Comparison of ENCODE assay signal across 12 cellular contexts in the genomic region with DNA sequence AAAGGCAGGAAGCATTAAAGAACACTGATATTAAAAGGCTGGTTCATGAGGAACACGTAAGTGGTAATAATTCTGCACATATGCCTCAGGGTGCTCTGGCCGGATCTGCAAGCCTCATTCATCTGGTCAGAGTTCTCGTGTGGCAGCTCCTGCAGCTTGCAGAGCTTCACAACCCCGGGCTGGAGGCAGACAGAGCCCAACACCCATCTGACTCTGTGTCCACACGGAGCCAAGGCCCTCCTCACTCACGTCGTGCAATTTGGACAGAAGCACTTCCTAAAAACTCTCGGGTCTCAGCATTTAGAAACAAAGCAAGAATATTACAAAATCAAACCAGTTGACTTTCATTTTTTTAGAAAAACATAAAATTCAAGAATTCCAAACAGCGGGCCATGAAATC.
DNase-seq lines count a peak whose midpoint lies in the region; ATAC-seq and TF ChIP-seq lines count a peak whose summit lies in the region.
"Had no signal": no experiment of that assay in that cellular context is flagged by ENCODE, and none has a peak within 500 bp of the region (broad histone marks: within the 10 kb centered on the region; RNA-seq: fewer than 3 reads in every experiment).

No MANE protein-coding gene starts in this region.

- H3K9me3 ChIP-seq in ascending aorta = no peaks in the 10 kb centered on the region
- no peaks in the 10 kb centered on the region for H3K9me3 ChIP-seq in cardiac muscle cell (ENCODE audit: low read depth)
- H3K9me3 ChIP-seq in HAP-1 = no peaks in the 10 kb centered on the region

- TF ChIP-seq CTCF in ascending aorta (IDR thresholded peaks at IDR 0.05) (no peak), cardiac muscle cell (IDR thresholded peaks at IDR 0.05; ENCODE audit: low read depth, low read length) (no peak)

- peak overlapping the region; percentile 80 to 84 for H3K27ac ChIP-seq in ascending aorta
- H3K27ac ChIP-seq in cardiac muscle cell = peak overlapping the region; percentile 14

- peak; percentile 75 for DNase-seq in ELR (ENCODE audit: low read depth)
- peak; percentile 60 to 84 for DNase-seq in ascending aorta (ENCODE audit: low spot score in 2 of 2)
- peak; percentile 45 to 74 for DNase-seq in cardiac muscle cell (ENCODE audit: low read depth in 1 of 2, low spot score in 1 of 2)
- DNase-seq in sciatic nerve (ENCODE audit: low spot score) = peak; percentile 80
- DNase-seq in iPS-NIHi11 (ENCODE audit: low spot score) = no peak
- DNase-seq in activated CD4-positive, alpha-beta T cell treated with anti-CD3 and anti-CD28 coated beads for 36 hours = no peak
- DNase-seq in HPDE6-E6E7 (ENCODE audit: extremely low spot score) = no peak
- DNase-seq in HAP-1 (ENCODE audit: low spot score in 2 of 2) = no peak
- DNase-seq: activated CD8-positive, alpha-beta memory T cell treated with anti-CD3 and anti-CD28 coated beads, Interleukin-2, amount 50 U/mL, for 48 hours; H9; NCI-H2029 treated with DMSO at 0.1 percent for 48 hours had no signal

- POLR2A ChIA-PET in activated CD4-positive, alpha-beta T cell treated with anti-CD3 and anti-CD28 coated beads for 36 hours (lab: Charles Lee) = no interaction called here

- H3K36me3 ChIP-seq in ascending aorta (no peaks in the 10 kb centered on the region), cardiac muscle cell (no peaks in the 10 kb centered on the region), HAP-1 (replicated peaks) (no peaks in the 10 kb centered on the region)

- no peaks in the 10 kb centered on the region for H3K27me3 Mint-ChIP-seq in activated CD4-positive, alpha-beta T cell treated with anti-CD3 and anti-CD28 coated beads for 36 hours
- H3K27me3 Mint-ChIP-seq: memory B cell had no signal

- CTCF ChIA-PET in activated CD4-positive, alpha-beta T cell treated with anti-CD3 and anti-CD28 coated beads for 36 hours (lab: Charles Lee) = no interaction called here

- intact Hi-C loops in ascending aorta (cut with DNase I) = loop anchor here (5.0 kb wide), 1 partner anchor 61 kb away; no protein-coding TSS in a partner anchor
- intact Hi-C loops in sciatic nerve (cut with DNase I) = no loop called here
- intact Hi-C loops in activated CD4-positive, alpha-beta T cell treated with anti-CD3 and anti-CD28 coated beads for 36 hours (cut with DNase I, micrococcal nuclease) = no loop called here

- H3K9me3 Mint-ChIP-seq in activated CD4-positive, alpha-beta T cell treated with anti-CD3 and anti-CD28 coated beads for 36 hours (ENCODE audit: low read depth) = no peaks in the 10 kb centered on the region
- H3K9me3 Mint-ChIP-seq: H9, memory B cell had no signal

- no peaks in the 10 kb centered on the region for H3K4me1 Mint-ChIP-seq in activated CD4-positive, alpha-beta T cell treated with anti-CD3 and anti-CD28 coated beads for 36 hours
- H3K4me1 Mint-ChIP-seq: H9, memory B cell had no signal

- H3K36me3 Mint-ChIP-seq in activated CD4-positive, alpha-beta T cell treated with anti-CD3 and anti-CD28 coated beads for 36 hours (ENCODE audit: low read depth) = no peaks in the 10 kb centered on the region
- H3K36me3 Mint-ChIP-seq: memory B cell had no signal

- no peak overlapping the region for H3K4me3 Mint-ChIP-seq in activated CD4-positive, alpha-beta T cell treated with anti-CD3 and anti-CD28 coated beads for 36 hours
- H3K4me3 Mint-ChIP-seq: H9, memory B cell had no signal

- ATAC-seq in sciatic nerve = peak; percentile 92
- ATAC-seq in activated CD4-positive, alpha-beta T cell treated with anti-CD3 and anti-CD28 coated beads for 36 hours = no peak

- peak overlapping the region in 1 of 2 donors; percentile 29 for H3K4me3 ChIP-seq in ascending aorta
- H3K4me3 ChIP-seq in cardiac muscle cell = no peak overlapping the region
- H3K4me3 ChIP-seq in HAP-1 = no peak overlapping the region

- H3K4me1 ChIP-seq in ascending aorta = peaks cover 25 to 61% of the 10 kb centered on the region in 2 donors
- H3K4me1 ChIP-seq in cardiac muscle cell (ENCODE audit: low read depth) = peaks cover 24% of the 10 kb centered on the region
- no peaks in the 10 kb centered on the region for H3K4me1 ChIP-seq in HAP-1

- H3K27ac Mint-ChIP-seq in activated CD4-positive, alpha-beta T cell treated with anti-CD3 and anti-CD28 coated beads for 36 hours = no peak overlapping the region
- H3K27ac Mint-ChIP-seq: H9, memory B cell had no signal

- in situ Hi-C loops in HAP-1 (cut with MboI; ENCODE audit: low sequenced_read_pairs) = no loop called here

- H3K27me3 ChIP-seq in ascending aorta = no peaks in the 10 kb centered on the region
- no peaks in the 10 kb centered on the region for H3K27me3 ChIP-seq in cardiac muscle cell
- no peaks in the 10 kb centered on the region for H3K27me3 ChIP-seq in HAP-1 (ENCODE audit: low read depth)

Comparison
In these comparisons a context has a peak if more than half of its experiments do, and no peak if none do; other contexts are left out.
1. DNase-seq: peak in ELR (single experiment), ascending aorta (2 of 2), cardiac muscle cell (2 of 2) and sciatic nerve (single experiment); none in iPS-NIHi11 (single experiment), activated CD4-positive, alpha-beta T cell treated with anti-CD3 and anti-CD28 coated beads for 36 hours (single experiment), HPDE6-E6E7 (single experiment) and HAP-1 (0 of 2).